16 cellular contexts compared by ENCODE assay signal in genomic region chr13:38421590-38422560, GRCh38.
DNase-seq lines count a peak whose midpoint lies in the region; ATAC-seq and TF ChIP-seq lines count a peak whose summit lies in the region.
"Had no signal": no experiment of that assay in that cellular context is flagged by ENCODE, and none has a peak within 500 bp of the region (broad histone marks: within the 10 kb centered on the region; RNA-seq: fewer than 3 reads in every experiment).

No MANE protein-coding gene starts in this region.

- no peak overlapping the region for H3K27ac ChIP-seq in SK-N-SH (ENCODE audit: low read depth in 2 of 2, low read length in 1 of 2)
- no peak overlapping the region for H3K27ac ChIP-seq in fibroblast of lung (ENCODE audit: insufficient read depth, low read length)
- no peak overlapping the region for H3K27ac ChIP-seq in vagina
- H3K27ac ChIP-seq: 22Rv1, SJSA1 had no signal

- no peaks in the 10 kb centered on the region for H3K4me1 ChIP-seq in SK-N-SH (ENCODE audit: control insufficient read depth in 1 of 2, insufficient read depth in 2 of 2, low read depth in 1 of 2, low read length in 1 of 2)
- peaks cover 6% of the 10 kb centered on the region for H3K4me1 ChIP-seq in adipocyte (ENCODE audit: control insufficient read depth, insufficient read depth, low read length)
- H3K4me1 ChIP-seq in fibroblast of lung (ENCODE audit: control insufficient read depth, extremely low read depth, insufficient read depth, low read length), result no peaks in the 10 kb centered on the region
- no peaks in the 10 kb centered on the region for H3K4me1 ChIP-seq in vagina

- CTCF ChIA-PET in SK-N-SH (lab: Yijun Ruan, JAX), result no interaction called here

- H3K27me3 ChIP-seq in SK-N-SH (ENCODE audit: insufficient read depth), result no peaks in the 10 kb centered on the region; the same call in 1 of the 2 replicates
- H3K27me3 ChIP-seq in adipocyte (replicated peaks; ENCODE audit: control insufficient read depth, insufficient read depth, low read length), result no peaks in the 10 kb centered on the region
- H3K27me3 ChIP-seq in fibroblast of lung (ENCODE audit: control insufficient read depth, insufficient read depth, low read length), result no peaks in the 10 kb centered on the region
- H3K27me3 ChIP-seq in vagina, result no peaks in the 10 kb centered on the region
- H3K27me3 ChIP-seq: SJSA1 had no signal

- H3K9me2 ChIP-seq in SK-N-SH, result no peaks in the 10 kb centered on the region

- H3K4me2 ChIP-seq in SK-N-SH (no peak overlapping the region), fibroblast of lung (ENCODE audit: extremely low read depth, insufficient read depth, low read length) (no peak overlapping the region)

- H3K9ac ChIP-seq in SK-N-SH (no peak overlapping the region), adipocyte (ENCODE audit: low read length) (no peak overlapping the region), fibroblast of lung (ENCODE audit: insufficient read depth, low read length) (no peak overlapping the region)

- WGBS in SK-N-SH (ENCODE audit: low lambda C conversion rate), result 25% methylated on average over 5 of the region's 5 CpGs

- no peaks in the 10 kb centered on the region for H3K79me2 ChIP-seq in SK-N-SH (ENCODE audit: insufficient read depth)
- no peaks in the 10 kb centered on the region for H3K79me2 ChIP-seq in fibroblast of lung (ENCODE audit: control insufficient read depth, insufficient read depth, low read length)

- DNase-seq in SK-N-SH, result no peak
- peak; percentile 51 for DNase-seq in adipocyte (ENCODE audit: low read depth)
- DNase-seq in fibroblast of lung (ENCODE audit: low read depth in 2 of 2), result peak; percentile 17 to 27
- DNase-seq in retinal pigment epithelial cell (ENCODE audit: low read depth), result peak; percentile 66
- no peak for DNase-seq in H4 (ENCODE audit: low spot score)
- no peak for DNase-seq in vagina (ENCODE audit: extremely low spot score in 2 of 2)
- DNase-seq: CD8-positive, alpha-beta T cell; NCI-H1417; NCI-H1930; NCI-H2171 treated with DMSO at 0.1 percent for 48 hours; NCI-H510A had no signal

- no peak overlapping the region for H3K4me3 ChIP-seq in SK-N-SH (ENCODE audit: low read depth in 2 of 2, low read length in 1 of 2)
- no peak overlapping the region for H3K4me3 ChIP-seq in adipocyte (ENCODE audit: low read length)
- H3K4me3 ChIP-seq in fibroblast of lung (replicated peaks in 1 of 4; ENCODE audit: control extremely low read depth in 1 of 4, insufficient read depth in 1 of 4, low read depth in 3 of 4, low read length in 4 of 4), result no peak overlapping the region
- H3K4me3 ChIP-seq in retinal pigment epithelial cell (ENCODE audit: low read length), result no peak overlapping the region
- no peak overlapping the region for H3K4me3 ChIP-seq in vagina
- H3K4me3 ChIP-seq: SJSA1 had no signal

- no peaks in the 10 kb centered on the region for H4K20me1 ChIP-seq in SK-N-SH (ENCODE audit: insufficient read depth)
- no peaks in the 10 kb centered on the region for H4K20me1 ChIP-seq in fibroblast of lung (ENCODE audit: control insufficient read depth, extremely low read depth, insufficient read depth, low read length)

- no peaks in the 10 kb centered on the region for H3K36me3 ChIP-seq in SK-N-SH (replicated peaks in 1 of 2; ENCODE audit: control insufficient read depth in 1 of 2, insufficient read depth in 2 of 2, low read length in 1 of 2)
- no peaks in the 10 kb centered on the region for H3K36me3 ChIP-seq in adipocyte (ENCODE audit: control insufficient read depth, insufficient read depth, low read length, severe bottlenecking)
- no peaks in the 10 kb centered on the region for H3K36me3 ChIP-seq in fibroblast of lung (ENCODE audit: control insufficient read depth, insufficient read depth, low read length)
- H3K36me3 ChIP-seq in vagina, result no peaks in the 10 kb centered on the region
- H3K36me3 ChIP-seq: SJSA1 had no signal

- TF ChIP-seq RAD21 in SK-N-SH (IDR thresholded peaks at IDR 0.05; ENCODE audit: low read length), result no peak

- ATAC-seq in SK-N-SH treated with all-trans-retinoic acid at 6 μM for 48 hours (no peak), GM21717 (IDR thresholded peaks at IDR 0.05; ENCODE audit: unreplicated experiment) (no peak)
- ATAC-seq: CD8-positive, alpha-beta T cell; HepG2 had no signal

- H3F3A ChIP-seq in SK-N-SH (replicated peaks; ENCODE audit: insufficient read depth), result no peaks in the 10 kb centered on the region

- intact Hi-C loops in vagina (cut with DNase I), result no loop called here

- TF ChIP-seq CTCF in SK-N-SH (IDR thresholded peaks at IDR 0.05) (no peak), fibroblast of lung (conservative IDR thresholded peaks at IDR 0.05 in 1 of 2, IDR thresholded peaks at IDR 0.05 in 1 of 2; ENCODE audit: low read depth in 1 of 2, low read length in 2 of 2) (no peak), retinal pigment epithelial cell (conservative IDR thresholded peaks at IDR 0.05; ENCODE audit: low read depth, low read length) (no peak), vagina (IDR thresholded peaks at IDR 0.05) (no peak)

- H2AFZ ChIP-seq in SK-N-SH (ENCODE audit: low read depth) (no peak overlapping the region), fibroblast of lung (ENCODE audit: low read length) (no peak overlapping the region)

- POLR2A ChIA-PET in SK-N-SH (lab: Yijun Ruan, JAX), result no interaction called here

- TF ChIP-seq EP300 in SK-N-SH (IDR thresholded peaks at IDR 0.05; ENCODE audit: borderline replicate concordance in 1 of 2, low read depth in 1 of 2, low read length in 1 of 2), result no peak

- no peak for TF ChIP-seq POLR2A in vagina (IDR thresholded peaks at IDR 0.05)

- no peaks in the 10 kb centered on the region for H3K9me3 ChIP-seq in SK-N-SH
- no peaks in the 10 kb centered on the region for H3K9me3 ChIP-seq in adipocyte (ENCODE audit: control insufficient read depth, low read length)
- no peaks in the 10 kb centered on the region for H3K9me3 ChIP-seq in fibroblast of lung (ENCODE audit: control insufficient read depth, insufficient read depth, low read depth, low read length)
- no peaks in the 10 kb centered on the region for H3K9me3 ChIP-seq in vagina
- H3K9me3 ChIP-seq: SJSA1 had no signal

TF ChIP-seq in SK-N-SH treated with all-trans-retinoic acid at 6 μM for 48 hours, 23 proteins besides CTCF, POLR2A, EP300 and RAD21:
- TF ChIP-seq TCF4 (CRISPR knock-in tag; IDR thresholded peaks at IDR 0.05; ENCODE audit: borderline replicate concordance) (no peak), ISL1 (CRISPR knock-in tag; IDR thresholded peaks at IDR 0.05) (0 out of 2 replicates have a peak, but pooled peaks have one; percentile 7), TSHZ2 (CRISPR knock-in tag; IDR thresholded peaks at IDR 0.05) (no peak)

TF ChIP-seq in SK-N-SH, 30 proteins besides CTCF, POLR2A, EP300 and RAD21 (continues in another document):
- no peak for TF ChIP-seq ZBTB33 (IDR thresholded peaks at IDR 0.05; ENCODE audit: borderline replicate concordance, low read depth)
- TF ChIP-seq NRF1 (IDR thresholded peaks at IDR 0.05; ENCODE audit: low read depth, low read length), result no peak
- no peak for TF ChIP-seq FOXM1 (IDR thresholded peaks at IDR 0.05; ENCODE audit: low read depth)
- TF ChIP-seq TCF12 (IDR thresholded peaks at IDR 0.05), result no peak
- no peak for TF ChIP-seq USF1 (IDR thresholded peaks at IDR 0.05; ENCODE audit: borderline replicate concordance, low read depth)
- TF ChIP-seq REST (IDR thresholded peaks at IDR 0.05; ENCODE audit: low read depth, low read length), result no peak
- no peak for TF ChIP-seq TAF1 (IDR thresholded peaks at IDR 0.05; ENCODE audit: borderline replicate concordance, low read depth, low read length)
- TF ChIP-seq SIN3A (IDR thresholded peaks at IDR 0.05; ENCODE audit: borderline replicate concordance, low read depth, low read length), result no peak

Comparison
In these comparisons a context has a peak if more than half of its experiments do, and no peak if none do; other contexts are left out.
1. DNase-seq: peak in adipocyte (single experiment), fibroblast of lung (2 of 2) and retinal pigment epithelial cell (single experiment); none in SK-N-SH (single experiment), H4 (single experiment) and vagina (0 of 2).